Comparison of ENCODE assay signal across 18 cellular contexts in genomic region chr16:48972236-48972635, GRCh38.
DNase-seq lines count a peak whose midpoint lies in the region; FAIRE-seq and TF ChIP-seq lines count a peak whose summit lies in the region.
"Had no signal": no experiment of that assay in that cellular context is flagged by ENCODE, and none has a peak within 500 bp of the region (broad histone marks: within the 10 kb centered on the region; RNA-seq: fewer than 3 reads in every experiment).

No MANE protein-coding gene starts in this region.

- CTCF ChIA-PET in mammary epithelial cell (lab: Charles Lee; ENCODE audit: low non-redundant PET) (no interaction called here), MCF 10A (lab: Yijun Ruan, JAX) (interaction anchor here (0.6 kb wide), 1 partner anchor 102 kb away, joined by 4 read pairs; no protein-coding TSS in a partner anchor), RWPE1 (lab: Yijun Ruan, JAX) (no interaction called here)
- CTCF ChIA-PET in CD8-positive, alpha-beta memory T cell (lab: Charles Lee), result no interaction called here

- DNase-seq in mammary epithelial cell, result no peak
- DNase-seq in MCF 10A (ENCODE audit: unreplicated experiment), result no peak
- DNase-seq in RWPE1 (ENCODE audit: low spot score), result no peak
- DNase-seq in keratinocyte (ENCODE audit: low read depth, low spot score), result no peak
- DNase-seq in AG08395 (ENCODE audit: low spot score), result no peak
- no peak for DNase-seq in CD8-positive, alpha-beta memory T cell
- no peak for DNase-seq in DMS53 treated with DMSO at 0.1 percent for 48 hours (lab: John Stamatoyannopoulos, UW; ENCODE audit: unreplicated experiment)
- DNase-seq: AML-193; CD4-positive, CD25-positive, alpha-beta regulatory T cell; DMS79 treated with DMSO at 0.1 percent for 48 hours; HFFc6 had no signal

- FAIRE-seq in keratinocyte (lab: Jason Lieb, UNC), result no peak
- FAIRE-seq: A549, G401.6, GM12891, H1, HepG2 had no signal

- H3K4me2 ChIP-seq in mammary epithelial cell (ENCODE audit: insufficient read depth, low read depth, low read length) (peak overlapping the region; percentile 1), keratinocyte (ENCODE audit: control insufficient read depth, extremely low read depth, insufficient read depth, low read depth, low read length) (peak overlapping the region; percentile 22)
- H3K4me2 ChIP-seq: A549 had no signal

- no peak overlapping the region for H3K9ac ChIP-seq in mammary epithelial cell (ENCODE audit: insufficient read depth, low read length)
- H3K9ac ChIP-seq in keratinocyte (ENCODE audit: control insufficient read depth, extremely low read depth, insufficient read depth, low read length), result no peak overlapping the region

- no peak overlapping the region for H3K27ac Mint-ChIP-seq in MCF 10A (ENCODE audit: low read depth, unreplicated experiment)
- H3K27ac Mint-ChIP-seq in CD8-positive, alpha-beta memory T cell, result no peak overlapping the region
- H3K27ac Mint-ChIP-seq: CD4-positive, CD25-positive, alpha-beta regulatory T cell; HFFc6 had no signal

- H3K4me3 ChIP-seq in mammary epithelial cell (replicated peaks in 1 of 3; ENCODE audit: insufficient read depth in 1 of 3, low read depth in 2 of 3, low read length in 3 of 3), result no peak overlapping the region
- H3K4me3 ChIP-seq in keratinocyte (ENCODE audit: control insufficient read depth in 2 of 3, extremely low read depth in 1 of 3, insufficient read depth in 2 of 3, low read depth in 1 of 3, low read length in 3 of 3), result no peak overlapping the region
- no peak overlapping the region for H3K4me3 ChIP-seq in CD8-positive, alpha-beta memory T cell (ENCODE audit: low read length)
- H3K4me3 ChIP-seq: A549; BLaER1 treated with 17β-estradiol and CSF1 and Interleukin-3, amounts not matched to agents 10 nM and 100 nM; HAP-1 had no signal

- BruUV-seq in mammary epithelial cell (replicated peaks; lab: Mats Ljungman, UMichigan) (TSS peak; percentile 89), MCF 10A (replicated peaks; lab: Mats Ljungman, UMichigan) (no TSS peak)

- peak overlapping the region; percentile 10 for H2AFZ ChIP-seq in mammary epithelial cell (ENCODE audit: low read depth, low read length)
- no peak overlapping the region for H2AFZ ChIP-seq in keratinocyte (ENCODE audit: control insufficient read depth, low read length)

- H3K9me1 ChIP-seq in keratinocyte (ENCODE audit: control insufficient read depth, extremely low read depth, insufficient read depth, low read length), result no peaks in the 10 kb centered on the region

- POLR2A ChIA-PET in MCF 10A (lab: Yijun Ruan, JAX), result no interaction called here
- POLR2A ChIA-PET in RWPE1 (lab: Yijun Ruan, JAX; ENCODE audit: low non-redundant PET), result no interaction called here
- POLR2A ChIA-PET in CD8-positive, alpha-beta memory T cell (lab: Charles Lee), result no interaction called here

- H3K9me3 ChIP-seq in mammary epithelial cell (replicated peaks; ENCODE audit: insufficient read depth, low read length) (no peaks in the 10 kb centered on the region), keratinocyte (ENCODE audit: control insufficient read depth, low read depth, low read length) (no peaks in the 10 kb centered on the region)
- no peaks in the 10 kb centered on the region for H3K9me3 ChIP-seq in CD8-positive, alpha-beta memory T cell (ENCODE audit: low read length)
- H3K9me3 ChIP-seq: A549, HAP-1 had no signal

- no peak overlapping the region for H3K4me3 Mint-ChIP-seq in MCF 10A (ENCODE audit: unreplicated experiment)
- H3K4me3 Mint-ChIP-seq in CD8-positive, alpha-beta memory T cell, result no peak overlapping the region
- H3K4me3 Mint-ChIP-seq: CD4-positive, CD25-positive, alpha-beta regulatory T cell; HFFc6 had no signal

- no peak for TF ChIP-seq CTCF in mammary epithelial cell (conservative IDR thresholded peaks at IDR 0.05 in 1 of 2, IDR thresholded peaks at IDR 0.05 in 1 of 2; ENCODE audit: extremely low read depth in 1 of 2, insufficient read depth in 1 of 2, low read depth in 1 of 2, low read length in 2 of 2)
- no peak for TF ChIP-seq CTCF in MCF 10A (IDR thresholded peaks at IDR 0.05; ENCODE audit: unreplicated experiment)
- no peak for TF ChIP-seq CTCF in RWPE1 (conservative IDR thresholded peaks at IDR 0.05; ENCODE audit: low read depth)
- no peak for TF ChIP-seq CTCF in keratinocyte (optimal IDR thresholded peaks at IDR 0.05 in 1 of 3, IDR thresholded peaks at IDR 0.05 in 1 of 3, conservative IDR thresholded peaks at IDR 0.05 in 1 of 3; ENCODE audit: extremely low read depth in 1 of 3, insufficient read depth in 2 of 3, low read length in 3 of 3)

- WGBS in mammary epithelial cell (ENCODE audit: low coverage, missing lambda C conversion rate), result 82% methylated on average over 4 of the region's 4 CpGs

- dilution Hi-C loops in mammary epithelial cell (cut with HindIII; ENCODE audit: low sequenced_read_pairs), result no loop called here
- dilution Hi-C loops in keratinocyte (cut with MboI; ENCODE audit: extremely low pct_ligation_motif_present, low sequenced_read_pairs), result no loop called here

- H3K79me2 ChIP-seq in mammary epithelial cell (ENCODE audit: insufficient read depth, low read length), result no peaks in the 10 kb centered on the region
- no peaks in the 10 kb centered on the region for H3K79me2 ChIP-seq in keratinocyte (ENCODE audit: control insufficient read depth, insufficient read depth, low read length)

- no peaks in the 10 kb centered on the region for H3K9me3 Mint-ChIP-seq in MCF 10A (ENCODE audit: unreplicated experiment)
- peaks cover 0 to 12% (median 9%) of the 10 kb centered on the region in 5 donors for H3K9me3 Mint-ChIP-seq in CD8-positive, alpha-beta memory T cell

- H3K4me1 ChIP-seq in mammary epithelial cell (ENCODE audit: insufficient read depth, low read length), result peaks cover 26% of the 10 kb centered on the region
- peaks cover 23% of the 10 kb centered on the region for H3K4me1 ChIP-seq in keratinocyte (ENCODE audit: control insufficient read depth, extremely low read depth, insufficient read depth, low read length)
- H3K4me1 ChIP-seq in CD8-positive, alpha-beta memory T cell (ENCODE audit: insufficient read depth, low read length), result no peaks in the 10 kb centered on the region
- H3K4me1 ChIP-seq: A549, HAP-1 had no signal

- in situ Hi-C loops in mammary epithelial cell (cut with MboI; ENCODE audit: low sequenced_read_pairs in 2 of 2), result no loop called here

- H4K20me1 ChIP-seq in mammary epithelial cell (ENCODE audit: insufficient read depth, low read length) (no peaks in the 10 kb centered on the region), keratinocyte (ENCODE audit: control insufficient read depth, extremely low read depth, insufficient read depth, low read length) (no peaks in the 10 kb centered on the region)
- H4K20me1 ChIP-seq: BLaER1 treated with 17β-estradiol and CSF1 and Interleukin-3, amounts not matched to agents 10 nM and 100 nM had no signal

- intact Hi-C loops in mammary epithelial cell (cut with micrococcal nuclease), result no loop called here
- intact Hi-C loops in MCF 10A (cut with micrococcal nuclease), result no loop called here

- H3K27me3 Mint-ChIP-seq in MCF 10A (ENCODE audit: insufficient read depth, unreplicated experiment), result no peaks in the 10 kb centered on the region
- peaks cover 0 to 2% of the 10 kb centered on the region in 2 donors for H3K27me3 Mint-ChIP-seq in CD8-positive, alpha-beta memory T cell
- H3K27me3 Mint-ChIP-seq: CD4-positive, CD25-positive, alpha-beta regulatory T cell had no signal

- H3K27ac ChIP-seq in mammary epithelial cell (ENCODE audit: insufficient read depth, low read depth, low read length) (peak overlapping the region; percentile 52), RWPE1 (peak overlapping the region; percentile 78), keratinocyte (ENCODE audit: control insufficient read depth, insufficient read depth, low read length) (peak overlapping the region; percentile 34)
- no peak overlapping the region for H3K27ac ChIP-seq in CD8-positive, alpha-beta memory T cell (ENCODE audit: low read depth, low read length)
- H3K27ac ChIP-seq: A549; BLaER1 treated with 17β-estradiol and CSF1 and Interleukin-3, amounts not matched to agents 10 nM and 100 nM had no signal

- H3K4me1 Mint-ChIP-seq in MCF 10A (ENCODE audit: insufficient read depth, unreplicated experiment), result peaks cover 8% of the 10 kb centered on the region
- H3K4me1 Mint-ChIP-seq in CD8-positive, alpha-beta memory T cell, result no peaks in the 10 kb centered on the region
- H3K4me1 Mint-ChIP-seq: CD4-positive, CD25-positive, alpha-beta regulatory T cell had no signal

- no peaks in the 10 kb centered on the region for H3K36me3 Mint-ChIP-seq in MCF 10A (ENCODE audit: insufficient read depth, unreplicated experiment)
- H3K36me3 Mint-ChIP-seq in CD8-positive, alpha-beta memory T cell, result no peaks in the 10 kb centered on the region
- H3K36me3 Mint-ChIP-seq: CD4-positive, CD25-positive, alpha-beta regulatory T cell had no signal

- no peaks in the 10 kb centered on the region for H3K27me3 ChIP-seq in mammary epithelial cell (ENCODE audit: insufficient read depth, low read length)
- H3K27me3 ChIP-seq in keratinocyte (ENCODE audit: control insufficient read depth, extremely low read depth, insufficient read depth, low read length), result no peaks in the 10 kb centered on the region
- H3K27me3 ChIP-seq in CD8-positive, alpha-beta memory T cell (ENCODE audit: insufficient read depth, low read length, poor library complexity, severe bottlenecking), result no peaks in the 10 kb centered on the region
- H3K27me3 ChIP-seq: BLaER1 treated with 17β-estradiol and CSF1 and Interleukin-3, amounts not matched to agents 10 nM and 100 nM had no signal

- H3K36me3 ChIP-seq in mammary epithelial cell (ENCODE audit: insufficient read depth, low read length), result no peaks in the 10 kb centered on the region
- no peaks in the 10 kb centered on the region for H3K36me3 ChIP-seq in keratinocyte (ENCODE audit: control insufficient read depth in 2 of 2, extremely low read depth in 1 of 2, insufficient read depth in 2 of 2, low read length in 2 of 2)
- no peaks in the 10 kb centered on the region for H3K36me3 ChIP-seq in CD8-positive, alpha-beta memory T cell (ENCODE audit: insufficient read depth, low read length)
- H3K36me3 ChIP-seq: BLaER1 treated with 17β-estradiol and CSF1 and Interleukin-3, amounts not matched to agents 10 nM and 100 nM; HAP-1 had no signal
